ENCODE assay signal across 18 cellular contexts in genomic region chr2:119304852-119305251, GRCh38.
"Had no signal": no experiment of that assay in that cellular context is flagged by ENCODE, and none has a peak within 500 bp of the region (broad histone marks: within the 10 kb centered on the region; RNA-seq: fewer than 3 reads in every experiment).

No MANE protein-coding gene starts in this region.

- H3K4me3 ChIP-seq: ascending aorta, coronary artery, tibial artery, vagina had no signal

- H3K36me3 ChIP-seq: tibial artery, vagina had no signal

- ATAC-seq: naive thymus-derived CD8-positive, alpha-beta T cell had no signal

- H3K4me1 ChIP-seq: ascending aorta, tibial artery had no signal

- DNase-seq: activated CD4-positive, CD25-positive, alpha-beta regulatory T cell treated with anti-CD3 and anti-CD28 coated beads, Interleukin-2, amount 50 U/mL, for 72 hours; activated CD8-positive, alpha-beta memory T cell treated with anti-CD3 and anti-CD28 coated beads for 24 hours; activated CD8-positive, alpha-beta memory T cell treated with anti-CD3 and anti-CD28 coated beads, Interleukin-2, amount 50 U/mL, for 48 hours; activated effector memory CD4-positive, alpha-beta T cell treated with Interleukin-2 at 50 U/mL for 16 hours; activated naive CD4-positive, alpha-beta T cell treated with anti-CD3 and anti-CD28 coated beads, Interleukin-2, amount 50 U/mL, for 16 hours; activated T-cell treated with anti-CD3 and anti-CD28 coated beads, Interleukin-2, amount 50 U/mL, for 48 hours; erythroblast; foreskin melanocyte; mesenchymal stem cell; naive thymus-derived CD8-positive, alpha-beta T cell; stimulated activated CD4-positive, alpha-beta T cell treated with anti-CD3 and anti-CD28 coated beads, Interleukin-2, amount 100 ng/mL, for 24 hours; stimulated activated naive CD4-positive, alpha-beta T cell treated with Interleukin-2 at 50 U/mL for 16 hours; T-helper 1 cell; T-helper 9 cell; tibial artery had no signal

- H3K9me3 ChIP-seq: ascending aorta, tibial artery, vagina had no signal

- H3K27ac ChIP-seq: ascending aorta, coronary artery, tibial artery, vagina had no signal

- H3K27me3 ChIP-seq: ascending aorta, tibial artery, vagina had no signal
